ENCODE assay signal across 2 cellular contexts in the genomic region with DNA sequence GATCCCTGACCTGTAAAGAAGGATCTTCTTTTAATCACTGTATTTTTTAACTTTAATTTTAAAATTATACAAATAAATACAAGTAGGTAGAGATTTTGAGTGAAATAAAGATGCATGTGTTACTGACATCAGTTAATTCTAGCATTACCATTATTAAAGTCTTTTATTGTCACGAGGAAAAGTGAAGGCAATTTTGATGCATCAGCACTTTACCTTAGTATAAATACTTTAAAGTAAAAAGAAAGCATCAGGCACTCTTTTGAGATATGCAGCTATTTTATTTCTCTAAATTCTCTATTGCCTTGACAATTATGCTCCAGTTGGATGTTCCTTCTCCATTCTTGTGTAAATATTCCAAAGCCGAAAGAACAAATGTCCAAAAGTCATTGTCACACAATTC.
TF ChIP-seq lines count a peak whose summit lies in the region.

No MANE protein-coding gene starts in this region.

TF ChIP-seq in HepG2, 621 proteins besides CTCF, POLR2A, EP300 and RAD21:
- TF ChIP-seq ELF3 (CRISPR knock-in tag; IDR thresholded peaks at IDR 0.05) (no peak), MAFF (IDR thresholded peaks at IDR 0.05; ENCODE audit: low read depth, low read length) (peak; percentile 84), MAFK (conservative IDR thresholded peaks at IDR 0.05 in 1 of 2, IDR thresholded peaks at IDR 0.05 in 1 of 2; ENCODE audit: low read length in 2 of 2) (peak; percentile 69 to 93)

TF ChIP-seq in K562, 482 proteins besides CTCF, POLR2A, EP300 and RAD21:
- TF ChIP-seq SNRNP70 (optimal IDR thresholded peaks at IDR 0.05; ENCODE audit: low read depth, low read length) (no peak), MAFG (tag; conservative IDR thresholded peaks at IDR 0.05) (peak; percentile 60), CBFA2T2 (conservative IDR thresholded peaks at IDR 0.05) (no peak), HDGF (IDR thresholded peaks at IDR 0.05) (no peak), ZFX (CRISPR knock-in tag; IDR thresholded peaks at IDR 0.05) (no peak), NR3C1 (CRISPR knock-in tag; IDR thresholded peaks at IDR 0.05) (no peak), ETS2 (tag; IDR thresholded peaks at IDR 0.05; ENCODE audit: borderline replicate concordance, poor library complexity, severe bottlenecking) (no peak), PPARD (CRISPR knock-in tag; IDR thresholded peaks at IDR 0.05) (no peak), MAFK (IDR thresholded peaks at IDR 0.05; ENCODE audit: low read length) (peak; percentile 72), CHD1 (IDR thresholded peaks at IDR 0.05; ENCODE audit: low read length) (no peak), NRF1 (conservative IDR thresholded peaks at IDR 0.05 in 1 of 2, IDR thresholded peaks at IDR 0.05 in 1 of 2) (no peak), ZNF280A (IDR thresholded peaks at IDR 0.05; ENCODE audit: low read depth, partially characterized antibody) (no peak), ZNF316 (IDR thresholded peaks at IDR 0.05) (peak; percentile 63), C11orf30 (IDR thresholded peaks at IDR 0.05; ENCODE audit: low read depth) (peak; percentile 50; the same call in 1 of the 2 replicates), MAFF (IDR thresholded peaks at IDR 0.05; ENCODE audit: low read length) (peak; percentile 76), ZNF232 (CRISPR knock-in tag; IDR thresholded peaks at IDR 0.05) (no peak)
- TF ChIP-seq, protein P1, sequence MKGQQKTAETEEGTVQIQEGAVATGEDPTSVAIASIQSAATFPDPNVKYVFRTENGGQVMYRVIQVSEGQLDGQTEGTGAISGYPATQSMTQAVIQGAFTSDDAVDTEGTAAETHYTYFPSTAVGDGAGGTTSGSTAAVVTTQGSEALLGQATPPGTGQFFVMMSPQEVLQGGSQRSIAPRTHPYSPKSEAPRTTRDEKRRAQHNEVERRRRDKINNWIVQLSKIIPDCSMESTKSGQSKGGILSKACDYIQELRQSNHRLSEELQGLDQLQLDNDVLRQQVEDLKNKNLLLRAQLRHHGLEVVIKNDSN (CRISPR knock-in tag; IDR thresholded peaks at IDR 0.05), result no peak
- TF ChIP-seq, protein P2, sequence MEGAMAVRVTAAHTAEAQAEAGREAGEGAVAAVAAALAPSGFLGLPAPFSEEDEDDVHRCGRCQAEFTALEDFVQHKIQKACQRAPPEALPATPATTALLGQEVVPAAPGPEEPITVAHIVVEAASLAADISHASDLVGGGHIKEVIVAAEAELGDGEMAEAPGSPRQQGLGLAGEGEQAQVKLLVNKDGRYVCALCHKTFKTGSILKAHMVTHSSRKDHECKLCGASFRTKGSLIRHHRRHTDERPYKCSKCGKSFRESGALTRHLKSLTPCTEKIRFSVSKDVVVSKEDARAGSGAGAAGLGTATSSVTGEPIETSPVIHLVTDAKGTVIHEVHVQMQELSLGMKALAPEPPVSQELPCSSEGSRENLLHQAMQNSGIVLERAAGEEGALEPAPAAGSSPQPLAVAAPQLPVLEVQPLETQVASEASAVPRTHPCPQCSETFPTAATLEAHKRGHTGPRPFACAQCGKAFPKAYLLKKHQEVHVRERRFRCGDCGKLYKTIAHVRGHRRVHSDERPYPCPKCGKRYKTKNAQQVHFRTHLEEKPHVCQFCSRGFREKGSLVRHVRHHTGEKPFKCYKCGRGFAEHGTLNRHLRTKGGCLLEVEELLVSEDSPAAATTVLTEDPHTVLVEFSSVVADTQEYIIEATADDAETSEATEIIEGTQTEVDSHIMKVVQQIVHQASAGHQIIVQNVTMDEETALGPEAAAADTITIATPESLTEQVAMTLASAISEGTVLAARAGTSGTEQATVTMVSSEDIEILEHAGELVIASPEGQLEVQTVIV (CRISPR knock-in tag; IDR thresholded peaks at IDR 0.05; ENCODE audit: borderline replicate concordance), result no peak
- TF ChIP-seq, protein P3, sequence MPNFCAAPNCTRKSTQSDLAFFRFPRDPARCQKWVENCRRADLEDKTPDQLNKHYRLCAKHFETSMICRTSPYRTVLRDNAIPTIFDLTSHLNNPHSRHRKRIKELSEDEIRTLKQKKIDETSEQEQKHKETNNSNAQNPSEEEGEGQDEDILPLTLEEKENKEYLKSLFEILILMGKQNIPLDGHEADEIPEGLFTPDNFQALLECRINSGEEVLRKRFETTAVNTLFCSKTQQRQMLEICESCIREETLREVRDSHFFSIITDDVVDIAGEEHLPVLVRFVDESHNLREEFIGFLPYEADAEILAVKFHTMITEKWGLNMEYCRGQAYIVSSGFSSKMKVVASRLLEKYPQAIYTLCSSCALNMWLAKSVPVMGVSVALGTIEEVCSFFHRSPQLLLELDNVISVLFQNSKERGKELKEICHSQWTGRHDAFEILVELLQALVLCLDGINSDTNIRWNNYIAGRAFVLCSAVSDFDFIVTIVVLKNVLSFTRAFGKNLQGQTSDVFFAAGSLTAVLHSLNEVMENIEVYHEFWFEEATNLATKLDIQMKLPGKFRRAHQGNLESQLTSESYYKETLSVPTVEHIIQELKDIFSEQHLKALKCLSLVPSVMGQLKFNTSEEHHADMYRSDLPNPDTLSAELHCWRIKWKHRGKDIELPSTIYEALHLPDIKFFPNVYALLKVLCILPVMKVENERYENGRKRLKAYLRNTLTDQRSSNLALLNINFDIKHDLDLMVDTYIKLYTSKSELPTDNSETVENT (CRISPR knock-in tag; IDR thresholded peaks at IDR 0.05), result no peak
- TF ChIP-seq, protein P4, sequence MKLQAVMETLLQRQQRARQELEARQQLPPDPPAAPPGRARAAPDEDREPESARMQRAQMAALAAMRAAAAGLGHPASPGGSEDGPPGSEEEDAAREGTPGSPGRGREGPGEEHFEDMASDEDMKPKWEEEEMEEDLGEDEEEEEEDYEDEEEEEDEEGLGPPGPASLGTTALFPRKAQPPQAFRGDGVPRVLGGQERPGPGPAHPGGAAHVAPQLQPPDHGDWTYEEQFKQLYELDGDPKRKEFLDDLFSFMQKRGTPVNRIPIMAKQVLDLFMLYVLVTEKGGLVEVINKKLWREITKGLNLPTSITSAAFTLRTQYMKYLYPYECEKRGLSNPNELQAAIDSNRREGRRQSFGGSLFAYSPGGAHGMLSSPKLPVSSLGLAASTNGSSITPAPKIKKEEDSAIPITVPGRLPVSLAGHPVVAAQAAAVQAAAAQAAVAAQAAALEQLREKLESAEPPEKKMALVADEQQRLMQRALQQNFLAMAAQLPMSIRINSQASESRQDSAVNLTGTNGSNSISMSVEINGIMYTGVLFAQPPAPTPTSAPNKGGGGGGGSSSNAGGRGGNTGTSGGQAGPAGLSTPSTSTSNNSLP (IDR thresholded peaks at IDR 0.05; ENCODE audit: borderline replicate concordance, low read depth, low read length), result no peak
